Comparison of ENCODE assay signal across 9 cellular contexts in genomic region chr9:37423508-37423907, GRCh38. TPM values are rescaled to one million over a fixed set of nuclear protein-coding genes. Genes with fewer than 3 reads are reported as not detected.
DNase-seq lines count a peak whose midpoint lies in the region; ATAC-seq, FAIRE-seq and TF ChIP-seq lines count a peak whose summit lies in the region.
"Had no signal": no experiment of that assay in that cellular context is flagged by ENCODE, and none has a peak within 500 bp of the region (broad histone marks: within the 10 kb centered on the region; RNA-seq: fewer than 3 reads in every experiment).

No MANE protein-coding gene starts in this region.

- POLR2A ChIA-PET in GM12878 (lab: Charles Lee) = interaction anchor here (0.9 to 1.0 kb wide), 2 partner anchors 12 to 37 kb away, joined by 3 to 4 read pairs; no protein-coding TSS in a partner anchor

- no peak for TF ChIP-seq EP300 in GM12878 (IDR thresholded peaks at IDR 0.05; ENCODE audit: borderline replicate concordance in 1 of 2, control insufficient read depth in 1 of 2, low read depth in 2 of 2, low read length in 2 of 2)

- no peak overlapping the region for H3K23ac ChIP-seq in mesendoderm (ENCODE audit: low read length)

- H3K56ac ChIP-seq in mesendoderm (ENCODE audit: low read length) = peak overlapping the region; percentile 98

- H2BK120ac ChIP-seq in mesendoderm (ENCODE audit: low read depth, low read length) = no peak overlapping the region

- no peak overlapping the region for H4K8ac ChIP-seq in mesendoderm (ENCODE audit: low read depth, low read length)

- H3K4me3 ChIP-seq in heart right ventricle = peak overlapping the region; percentile 72 to 99 (median 86)
- peak overlapping the region; percentile 97 for H3K4me3 ChIP-seq in GM12878
- no peak overlapping the region for H3K4me3 ChIP-seq in mesendoderm (ENCODE audit: low read length)
- peak overlapping the region; percentile 66 for H3K4me3 ChIP-seq in urinary bladder (ENCODE audit: low read depth, low read length)

- intact Hi-C loops in heart right ventricle (cut with DNase I) = loop anchor here in 3 of 10 donors (2.0 to 5.0 kb wide), 2 partner anchors 43 to 44 kb away; partner anchors contain the start of gene ZBTB5 (in 2 of the 3)
- intact Hi-C loops in cardiac septum (cut with DNase I) = loop anchor here (5.0 to 10.0 kb wide), 2 partner anchors 44 to 151 kb away; partner anchors contain the start of genes FBXO10 and ZBTB5
- intact Hi-C loops in GM12878 (cut with micrococcal nuclease; ENCODE audit: unreplicated experiment) = no loop called here

- DNase-seq in heart right ventricle (no peak), cardiac septum (ENCODE audit: low spot score) (no peak), GM12878 (ENCODE audit: low read depth, low spot score) (no peak), mesendoderm (no peak), hypothalamus (lab: John Stamatoyannopoulos, UW) (no peak), NCI-H748 (lab: John Stamatoyannopoulos, UW; ENCODE audit: unreplicated experiment) (no peak), NCI-H82 treated with DMSO at 0.1 percent for 48 hours (lab: John Stamatoyannopoulos, UW; ENCODE audit: unreplicated experiment) (no peak)

- TF ChIP-seq RAD21 in GM12878 (IDR thresholded peaks at IDR 0.05; ENCODE audit: insufficient read depth, low read depth, low read length) = no peak

- peaks cover 0 to 37% (median 28%) of the 10 kb centered on the region in 9 donors for H3K36me3 ChIP-seq in heart right ventricle
- H3K36me3 ChIP-seq in GM12878 (ENCODE audit: control insufficient read depth in 2 of 2, insufficient read depth in 2 of 2, low read length in 1 of 2) = peaks cover 15 to 19% of the 10 kb centered on the region in 2 experiments; a peak in 3 of 4 replicates
- H3K36me3 ChIP-seq in mesendoderm (ENCODE audit: control insufficient read depth, insufficient read depth, low read length) = peaks cover 2% of the 10 kb centered on the region
- H3K36me3 ChIP-seq in urinary bladder (ENCODE audit: insufficient read depth) = no peaks in the 10 kb centered on the region

- CTCF ChIA-PET in GM12878 (lab: Yijun Ruan, JAX) = interaction anchor here (1.0 to 2.6 kb wide), 7 partner anchors 9 to 86 kb away, joined by 3 to 17 read pairs (median 3); no protein-coding TSS in a partner anchor

- H3K79me1 ChIP-seq in mesendoderm (ENCODE audit: low read length) = peaks cover 21% of the 10 kb centered on the region

- no peak for TF ChIP-seq POLR2A in GM12878 (IDR thresholded peaks at IDR 0.05; ENCODE audit: low read depth, low read length)

- H3K9ac ChIP-seq in GM12878 (ENCODE audit: control insufficient read depth, insufficient read depth, low read length) (peak overlapping the region; percentile 96), mesendoderm (ENCODE audit: low read length) (peak overlapping the region; percentile 99)

- H3K9me3 ChIP-seq in heart right ventricle = no peaks in the 10 kb centered on the region
- H3K9me3 ChIP-seq in GM12878 (replicated peaks; ENCODE audit: control insufficient read depth, insufficient read depth, low read length) = no peaks in the 10 kb centered on the region

- H4K5ac ChIP-seq in mesendoderm (ENCODE audit: low read length) = no peak overlapping the region

- no TSS peak for BruUV-seq in GM12878 (replicated peaks; lab: Mats Ljungman, UMichigan)

- in situ Hi-C loops in GM12878 (cut with MboI) = no loop called here

- RAD21 ChIA-PET in GM12878 (lab: Charles Lee; ENCODE audit: unreplicated experiment) = interaction anchor here (0.9 to 1.4 kb wide), 3 partner anchors 13 to 58 kb away, joined by 3 read pairs; no protein-coding TSS in a partner anchor

- 63 to 66% methylated on average over 2 of the region's 2 CpGs for WGBS in heart right ventricle, 2 donors
- 0% methylated on average over 2 of the region's 2 CpGs for WGBS in GM12878 (ENCODE audit: insufficient coverage, insufficient replicate concordance, low lambda C conversion rate, missing lambda C conversion rate)
- no CpG with 5 or more reads among the region's 2 CpGs for WGBS in mesendoderm (ENCODE audit: extremely low coverage, insufficient coverage, low lambda C conversion rate)
- 63% methylated on average over 2 of the region's 2 CpGs for WGBS in urinary bladder

- H3K4me1 ChIP-seq in heart right ventricle (peaks cover 14 to 34% (median 30%) of the 10 kb centered on the region in 9 donors), GM12878 (ENCODE audit: control insufficient read depth, insufficient read depth, low read length) (peaks cover 17% of the 10 kb centered on the region), mesendoderm (ENCODE audit: control insufficient read depth, low read depth, low read length) (peaks cover 7% of the 10 kb centered on the region), urinary bladder (ENCODE audit: insufficient read depth) (no peaks in the 10 kb centered on the region)

- TF ChIP-seq CTCF in heart right ventricle (IDR thresholded peaks at IDR 0.05) (no peak), GM12878 (IDR thresholded peaks at IDR 0.05 in 2 of 3, conservative IDR thresholded peaks at IDR 0.05 in 1 of 3; ENCODE audit: control insufficient read depth in 2 of 3, extremely low read depth in 1 of 3, insufficient read depth in 1 of 3, low read depth in 3 of 3, low read length in 3 of 3) (no peak)

- 0 out of 2 replicates have a peak, but pooled peaks cover 4% of the 10 kb centered on the region for H4K20me1 ChIP-seq in GM12878 (ENCODE audit: control insufficient read depth, insufficient read depth)

- peaks cover 37% of the 10 kb centered on the region for H3K79me2 ChIP-seq in GM12878 (ENCODE audit: control insufficient read depth, insufficient read depth, low read length)
- H3K79me2 ChIP-seq in mesendoderm (ENCODE audit: control insufficient read depth, insufficient read depth, low read length) = peaks cover 20% of the 10 kb centered on the region

- no peak overlapping the region for H2BK5ac ChIP-seq in mesendoderm (ENCODE audit: low read length)

- SMC1A ChIA-PET in GM12878 (lab: Charles Lee; ENCODE audit: uncharacterized antibody, unreplicated experiment) = interaction anchor here (0.6 to 1.4 kb wide), 2 partner anchors 9 to 45 kb away, joined by 3 read pairs; no protein-coding TSS in a partner anchor

- H3K27me3 ChIP-seq in heart right ventricle = no peaks in the 10 kb centered on the region
- no peaks in the 10 kb centered on the region for H3K27me3 ChIP-seq in GM12878 (replicated peaks in 1 of 2; ENCODE audit: control insufficient read depth in 2 of 2, insufficient read depth in 2 of 2, low read length in 1 of 2)
- H3K27me3 ChIP-seq in mesendoderm (ENCODE audit: insufficient read depth, low read length, poor library complexity) = no peaks in the 10 kb centered on the region

- no peak overlapping the region for H2AFZ ChIP-seq in GM12878 (ENCODE audit: control insufficient read depth, low read depth, low read length)

- H3K4me2 ChIP-seq in GM12878 (ENCODE audit: control insufficient read depth, insufficient read depth) (peak overlapping the region; percentile 70), mesendoderm (ENCODE audit: low read length) (peak overlapping the region; percentile 71)

- H3K4ac ChIP-seq in mesendoderm (ENCODE audit: low read depth, low read length) = no peak overlapping the region

- no peak overlapping the region for H2BK15ac ChIP-seq in mesendoderm (replicated peaks; ENCODE audit: low read depth)

- ATAC-seq in heart right ventricle = no peak
- no peak for ATAC-seq in GM12878

- H3K18ac ChIP-seq in mesendoderm (ENCODE audit: low read length) = no peak overlapping the region

- no peak for FAIRE-seq in GM12878 (lab: Jason Lieb, UNC)
- FAIRE-seq: TTC549 had no signal

- peak overlapping the region in 5 of 10 donors; percentile 11 to 92 (median 92) for H3K27ac ChIP-seq in heart right ventricle
- H3K27ac ChIP-seq in GM12878 (ENCODE audit: control insufficient read depth, insufficient read depth) = peak overlapping the region; percentile 75
- H3K27ac ChIP-seq in mesendoderm (ENCODE audit: low read depth, low read length) = no peak overlapping the region
- no peak overlapping the region for H3K27ac ChIP-seq in urinary bladder (ENCODE audit: low read depth)

- H2AK5ac ChIP-seq in mesendoderm (ENCODE audit: low read length) = no peak overlapping the region

RNA-seq across cellular contexts. Expression of gene GRHPR, which starts 1.0 kb away (rescaled TPM):
- total RNA-seq in heart right ventricle (100 to 1,000 TPM; 101 to 142 (median 114) TPM), cardiac septum (102 TPM), GM12878 (2014; rRNA removed) (179 and 190 TPM in 2 replicates), GM12878 (2014; rRNA removed; fragmentation: Illumina TruSeq; extraction: Trizol) (104 and 111 TPM in 2 replicates), GM12878 (2021) (120 and 127 TPM in 2 replicates), urinary bladder (52.2 TPM)
- polyA plus RNA-seq in heart right ventricle (100 to 1,000 TPM in 1 of 2 donors, 10 to 100 TPM in 1; 61.5 to 151 TPM), GM12878 (2011; rRNA removed) (68.5 and 132 TPM in 2 replicates), GM12878 (2014; fragmentation: Illumina TruSeq; extraction: Trizol) (65.4 and 96.1 TPM in 2 replicates), GM12878 (2014; fragmentation: Nextera tagmentation; extraction: Ambion mirVana) (10 to 100 TPM; 52.4 to 78.6 TPM), GM12878 (2014; rRNA removed) (194 and 209 TPM in 2 replicates), GM12878 (2016; fragmentation: Nextera tagmentation; extraction: Ambion mirVana) (100 to 1,000 TPM; 153 to 154 TPM), urinary bladder (122 TPM)
- 108 and 136 TPM in 2 replicates for total RNA-seq in GM12878 (2013; cell fraction: nucleolus; rRNA removed)
- 70.6 TPM for polyA plus RNA-seq in GM12878 (2011; ENCODE audit: low read depth)
- 195 and 247 TPM in 2 replicates for polyA plus RNA-seq in GM12878 (2011; cell fraction: cytosol; rRNA removed)
- 168 and 195 TPM in 2 replicates for polyA plus RNA-seq in GM12878 (2011; cell fraction: nucleus; rRNA removed)
- 91.5 and 110 TPM in 2 replicates for polyA plus RNA-seq in GM12878 (2012)
- 81.4 and 134 TPM in 2 replicates for polyA minus RNA-seq in GM12878 (2011; rRNA and poly(A)+ RNA removed)
- 31.9 and 41.0 TPM in 2 replicates for polyA minus RNA-seq in GM12878 (2011; cell fraction: cytosol; rRNA and poly(A)+ RNA removed)
- polyA minus RNA-seq in GM12878 (2011; cell fraction: nucleus; rRNA and poly(A)+ RNA removed) = 33.0 and 70.1 TPM in 2 replicates
- 65.0 TPM for polyA plus RNA-seq in mesendoderm (2013, experiment 1 of 2)
- polyA plus RNA-seq in mesendoderm (2013, experiment 2 of 2) = 67.1 TPM

RNA-seq across cellular contexts. Expression of gene ZBTB5, which starts 41.7 kb away (rescaled TPM):
- total RNA-seq in heart right ventricle = 1 to 10 TPM; 5.4 to 7.5 (median 6.3) TPM
- polyA plus RNA-seq in heart right ventricle = 1 to 10 TPM; 2.1 to 3.9 TPM
- total RNA-seq in cardiac septum = 7.2 TPM
- total RNA-seq in GM12878 (2013; cell fraction: nucleolus; rRNA removed) = 35.8 and 37.5 TPM in 2 replicates
- 12.8 and 15.6 TPM in 2 replicates for total RNA-seq in GM12878 (2014; rRNA removed)
- 11.4 and 12.2 TPM in 2 replicates for total RNA-seq in GM12878 (2014; rRNA removed; fragmentation: Illumina TruSeq; extraction: Trizol)
- 12.7 and 13.3 TPM in 2 replicates for total RNA-seq in GM12878 (2021)
- polyA plus RNA-seq in GM12878 (2011; ENCODE audit: low read depth) = 9.4 TPM
- 29.2 and 32.5 TPM in 2 replicates for polyA plus RNA-seq in GM12878 (2011; rRNA removed)
- polyA plus RNA-seq in GM12878 (2011; cell fraction: cytosol; rRNA removed) = 23.3 and 26.5 TPM in 2 replicates
- 31.1 and 48.9 TPM in 2 replicates for polyA plus RNA-seq in GM12878 (2011; cell fraction: nucleus; rRNA removed)
- 11.2 and 14.0 TPM in 2 replicates for polyA plus RNA-seq in GM12878 (2012)
- polyA plus RNA-seq in GM12878 (2014; fragmentation: Illumina TruSeq; extraction: Trizol) = 14.3 and 14.5 TPM in 2 replicates
- polyA plus RNA-seq in GM12878 (2014; fragmentation: Nextera tagmentation; extraction: Ambion mirVana) = 1 to 10 TPM; 1.4 to 2.5 TPM
- polyA plus RNA-seq in GM12878 (2014; rRNA removed) = 13.0 and 13.2 TPM in 2 replicates
- polyA plus RNA-seq in GM12878 (2016; fragmentation: Nextera tagmentation; extraction: Ambion mirVana) = 1 to 10 TPM; 4.5 to 4.6 TPM
- 30.5 and 31.2 TPM in 2 replicates for polyA minus RNA-seq in GM12878 (2011; rRNA and poly(A)+ RNA removed)
- 8.2 and 9.6 TPM in 2 replicates for polyA minus RNA-seq in GM12878 (2011; cell fraction: cytosol; rRNA and poly(A)+ RNA removed)
- polyA minus RNA-seq in GM12878 (2011; cell fraction: nucleus; rRNA and poly(A)+ RNA removed) = 13.8 and 19.0 TPM in 2 replicates
- 3.9 TPM for polyA plus RNA-seq in mesendoderm (2013, experiment 1 of 2)
- 3.9 TPM for polyA plus RNA-seq in mesendoderm (2013, experiment 2 of 2)
- total RNA-seq in urinary bladder = 14.2 TPM
- 8.1 TPM for polyA plus RNA-seq in urinary bladder
